Comparison of ENCODE assay signal across 1 cellular context in the genomic region with DNA sequence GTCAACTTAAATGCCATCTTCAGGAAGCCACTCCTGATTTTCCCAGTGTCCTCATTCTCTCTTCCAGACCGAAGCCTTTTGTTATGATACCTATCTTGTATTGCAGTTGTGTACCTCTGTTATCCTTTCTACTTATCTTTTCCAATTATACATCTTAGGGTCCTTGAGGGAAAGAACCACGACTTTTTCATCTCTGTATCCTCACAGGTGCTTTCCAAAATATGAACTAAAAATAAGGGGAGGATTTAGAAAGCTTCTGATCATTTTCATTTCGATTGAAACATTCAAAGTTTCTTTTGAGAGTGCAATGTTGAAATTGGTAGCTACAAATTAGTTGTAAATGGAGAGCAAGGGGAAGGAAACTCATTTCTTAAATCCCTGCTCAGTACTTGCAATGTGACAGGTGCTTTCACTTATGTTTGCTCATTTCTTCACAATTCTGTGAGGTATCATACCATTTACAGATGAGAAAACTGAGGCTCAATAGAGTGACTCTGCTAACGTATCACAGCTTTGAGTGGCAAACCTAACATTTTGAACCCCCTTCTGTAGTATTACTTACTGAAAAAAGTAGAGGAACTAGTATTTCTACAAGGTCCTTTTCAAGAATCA.
A peak's percentile ranks its signal among the peaks of the same experiment; 100 is the strongest.
TF ChIP-seq lines count a peak whose summit lies in the region.

No MANE protein-coding gene starts in this region.

TF ChIP-seq in HepG2, 621 proteins besides CTCF, POLR2A, EP300 and RAD21:
- TF ChIP-seq, protein P1, sequence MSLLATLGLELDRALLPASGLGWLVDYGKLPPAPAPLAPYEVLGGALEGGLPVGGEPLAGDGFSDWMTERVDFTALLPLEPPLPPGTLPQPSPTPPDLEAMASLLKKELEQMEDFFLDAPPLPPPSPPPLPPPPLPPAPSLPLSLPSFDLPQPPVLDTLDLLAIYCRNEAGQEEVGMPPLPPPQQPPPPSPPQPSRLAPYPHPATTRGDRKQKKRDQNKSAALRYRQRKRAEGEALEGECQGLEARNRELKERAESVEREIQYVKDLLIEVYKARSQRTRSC (CRISPR knock-in tag; IDR thresholded peaks at IDR 0.05; ENCODE audit: low read depth), result no peak
- 0 out of 2 replicates have a peak, but pooled peaks have one; percentile 19 for TF ChIP-seq ZNF629 (CRISPR knock-in tag; conservative IDR thresholded peaks at IDR 0.05)
